Comparison of ENCODE assay signal across 2 cellular contexts in genomic region chr17:78111727-78112507, GRCh38.
TF ChIP-seq lines count a peak whose summit lies in the region.

No MANE protein-coding gene starts in this region.

TF ChIP-seq in SK-N-SH treated with all-trans-retinoic acid at 6 μM for 48 hours, 23 proteins besides CTCF, POLR2A, EP300 and RAD21 (continued from another document):
- no peak for TF ChIP-seq CSRNP3 (CRISPR knock-in tag; IDR thresholded peaks at IDR 0.05)
- TF ChIP-seq SNAI2 (CRISPR knock-in tag; IDR thresholded peaks at IDR 0.05) = no peak
- no peak for TF ChIP-seq PPARA (CRISPR knock-in tag; IDR thresholded peaks at IDR 0.05; ENCODE audit: borderline replicate concordance)
- no peak for TF ChIP-seq CSDC2 (CRISPR knock-in tag; IDR thresholded peaks at IDR 0.05)
- no peak for TF ChIP-seq BACH2 (CRISPR knock-in tag; IDR thresholded peaks at IDR 0.05; ENCODE audit: borderline replicate concordance)
- TF ChIP-seq ESRRG (CRISPR knock-in tag; IDR thresholded peaks at IDR 0.05) = no peak
- no peak for TF ChIP-seq ZFP3 (CRISPR knock-in tag; IDR thresholded peaks at IDR 0.05)
- TF ChIP-seq ISL1 (CRISPR knock-in tag; IDR thresholded peaks at IDR 0.05) = no peak
- no peak for TF ChIP-seq ARNTL (CRISPR knock-in tag; IDR thresholded peaks at IDR 0.05; ENCODE audit: borderline replicate concordance, low read depth)
TF ChIP-seq in SK-N-SH treated with all-trans-retinoic acid at 6 μM for 48 hours: peak in this region for 0.

TF ChIP-seq in SK-N-SH, 30 proteins besides CTCF, POLR2A, EP300 and RAD21 (continued from another document):
- TF ChIP-seq ZBTB33 (IDR thresholded peaks at IDR 0.05; ENCODE audit: borderline replicate concordance, low read depth) (no peak), SMC3 (IDR thresholded peaks at IDR 0.05; ENCODE audit: low read depth, low read length) (no peak), NFIC (IDR thresholded peaks at IDR 0.05; ENCODE audit: borderline replicate concordance) (no peak), CHD2 (IDR thresholded peaks at IDR 0.05; ENCODE audit: low read length, partially characterized antibody) (no peak), USF2 (IDR thresholded peaks at IDR 0.05; ENCODE audit: borderline replicate concordance, low read depth, low read length) (no peak)
- TF ChIP-seq, protein P1, sequence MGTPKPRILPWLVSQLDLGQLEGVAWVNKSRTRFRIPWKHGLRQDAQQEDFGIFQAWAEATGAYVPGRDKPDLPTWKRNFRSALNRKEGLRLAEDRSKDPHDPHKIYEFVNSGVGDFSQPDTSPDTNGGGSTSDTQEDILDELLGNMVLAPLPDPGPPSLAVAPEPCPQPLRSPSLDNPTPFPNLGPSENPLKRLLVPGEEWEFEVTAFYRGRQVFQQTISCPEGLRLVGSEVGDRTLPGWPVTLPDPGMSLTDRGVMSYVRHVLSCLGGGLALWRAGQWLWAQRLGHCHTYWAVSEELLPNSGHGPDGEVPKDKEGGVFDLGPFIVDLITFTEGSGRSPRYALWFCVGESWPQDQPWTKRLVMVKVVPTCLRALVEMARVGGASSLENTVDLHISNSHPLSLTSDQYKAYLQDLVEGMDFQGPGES (IDR thresholded peaks at IDR 0.05; ENCODE audit: low read depth, low read length) = no peak
